ENCODE assay signal across 15 cellular contexts in the genomic region with DNA sequence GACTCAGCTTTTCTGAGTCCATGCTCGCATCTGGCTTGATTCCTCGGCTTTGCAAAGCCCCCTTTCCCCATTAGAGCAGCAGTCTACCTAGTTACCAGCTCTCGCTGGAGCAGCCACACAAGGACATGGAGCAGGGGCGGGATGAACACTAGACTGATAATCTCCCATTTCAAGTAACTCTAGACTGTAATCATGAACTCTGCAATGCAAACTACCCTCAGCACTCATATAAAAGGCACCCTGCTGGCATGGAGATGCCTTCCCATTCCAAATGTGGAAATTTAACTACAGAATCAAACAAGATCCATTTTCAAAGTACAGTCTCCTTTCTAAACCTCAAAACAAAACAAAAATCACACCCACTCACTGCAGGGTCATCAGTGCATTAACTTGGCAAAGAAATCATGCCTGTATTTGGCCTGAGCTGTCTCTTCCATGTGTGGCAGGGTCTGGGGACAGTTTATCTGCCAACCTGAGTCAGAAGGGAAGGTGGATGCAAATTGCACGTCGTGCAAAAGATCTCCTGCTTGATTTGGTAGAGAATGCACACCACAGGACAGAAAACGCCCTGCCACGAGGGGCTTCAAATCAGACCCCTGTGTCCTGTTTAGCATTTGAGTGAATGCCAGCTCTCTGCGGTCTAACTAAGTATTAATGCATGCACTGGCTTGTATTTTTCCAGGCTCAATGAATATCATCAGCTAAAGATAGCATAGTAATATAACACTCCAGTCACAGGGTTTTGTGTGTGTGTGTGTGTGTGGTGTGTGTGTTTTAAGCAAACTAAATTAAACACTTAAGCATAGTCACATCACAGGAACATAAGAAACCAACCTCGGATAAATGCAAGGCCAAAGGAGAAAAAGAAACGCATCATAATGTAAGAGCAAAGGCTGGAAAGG.
DNase-seq lines count a peak whose midpoint lies in the region; ATAC-seq and TF ChIP-seq lines count a peak whose summit lies in the region.
"Had no signal": no experiment of that assay in that cellular context is flagged by ENCODE, and none has a peak within 500 bp of the region (broad histone marks: within the 10 kb centered on the region; RNA-seq: fewer than 3 reads in every experiment).

No MANE protein-coding gene starts in this region.

- peaks cover 36% of the 10 kb centered on the region for H3K4me1 Mint-ChIP-seq in WTC11

- no peak overlapping the region for H3K4me3 ChIP-seq in fibroblast of the aortic adventitia (ENCODE audit: low read depth, low read length)
- H3K4me3 ChIP-seq: body of pancreas, HAP-1 had no signal

- peaks cover 13% of the 10 kb centered on the region for H3K9me3 Mint-ChIP-seq in WTC11
- H3K9me3 Mint-ChIP-seq: T-helper 1 cell treated with Interleukin-12 subunit alpha and Interleukin-12 subunit beta and Interleukin-4 antibody, amounts not matched to agents 30 μg/mL and 1 μg/mL, for 36 hours had no signal

- peak overlapping the region; percentile 27 for H3K27ac Mint-ChIP-seq in WTC11
- H3K27ac Mint-ChIP-seq: T-helper 1 cell treated with Interleukin-12 subunit alpha and Interleukin-12 subunit beta and Interleukin-4 antibody, amounts not matched to agents 30 μg/mL and 1 μg/mL, for 36 hours had no signal

- peak; percentile 75 for ATAC-seq in WTC11
- no peak for ATAC-seq in GM19035 (IDR thresholded peaks at IDR 0.05; ENCODE audit: unreplicated experiment)
- no peak for ATAC-seq in stimulated activated naive CD8-positive, alpha-beta T cell treated with anti-CD3 and anti-CD28 coated beads, Interleukin-15, Interleukin-2, amounts not matched to agents 100 U/mL and 50 U/mL, for 24 hours
- ATAC-seq: activated CD4-positive, CD25-positive, alpha-beta regulatory T cell treated with anti-CD3 and anti-CD28 coated beads, Interleukin-2, amount 50 U/mL, for 24 hours; body of pancreas; HepG2 had no signal

- CTCF ChIA-PET in WTC11 (lab: Charles Lee) = interaction anchor here (2.8 kb wide), 1 partner anchor 31 kb away, joined by 15 read pairs; no protein-coding TSS in a partner anchor

- POLR2A ChIA-PET in WTC11 (lab: Charles Lee) = no interaction called here

- peaks cover 6% of the 10 kb centered on the region for H3K36me3 Mint-ChIP-seq in WTC11

- no peaks in the 10 kb centered on the region; the same call in 1 of the 2 replicates for H3K27me3 Mint-ChIP-seq in WTC11 (ENCODE audit: low read depth)

- peak overlapping the region; percentile 2 for H3K4me3 Mint-ChIP-seq in WTC11
- H3K4me3 Mint-ChIP-seq: T-helper 1 cell treated with Interleukin-12 subunit alpha and Interleukin-12 subunit beta and Interleukin-4 antibody, amounts not matched to agents 30 μg/mL and 1 μg/mL, for 36 hours had no signal

- peak; percentile 11 for DNase-seq in COR-L47 (lab: John Stamatoyannopoulos, UW)
- DNase-seq in NCI-H187 (lab: John Stamatoyannopoulos, UW) = peak; percentile 16 to 33
- DNase-seq in WTC11 (ENCODE audit: low spot score) = no peak
- peak; percentile 3 for DNase-seq in fibroblast of the aortic adventitia (ENCODE audit: low read depth)
- no peak for DNase-seq in NCI-H226
- no peak for DNase-seq in stimulated activated CD4-positive, alpha-beta T cell treated with anti-CD3 and anti-CD28 coated beads, Interleukin-4, amount 100 ng/mL, for 24 hours
- no peak for DNase-seq in stimulated activated naive CD8-positive, alpha-beta T cell treated with anti-CD3 and anti-CD28 coated beads, Interleukin-15, Interleukin-2, amounts not matched to agents 100 U/mL and 50 U/mL, for 24 hours
- DNase-seq: activated gamma-delta T cell, body of pancreas, left cardiac atrium had no signal

- no peak for TF ChIP-seq CTCF in WTC11 (IDR thresholded peaks at IDR 0.05)
- TF ChIP-seq CTCF in fibroblast of the aortic adventitia (IDR thresholded peaks at IDR 0.05; ENCODE audit: insufficient read depth, low read length) = no peak

TF ChIP-seq in WTC11, 78 proteins besides CTCF, POLR2A, EP300 and RAD21:
- TF ChIP-seq ELF4 (CRISPR knock-in tag; IDR thresholded peaks at IDR 0.05; ENCODE audit: low read depth) = no peak
- TF ChIP-seq PRDM15 (CRISPR knock-in tag; IDR thresholded peaks at IDR 0.05) = no peak
- no peak for TF ChIP-seq MYBL2 (CRISPR knock-in tag; IDR thresholded peaks at IDR 0.05)
- TF ChIP-seq, protein P1, sequence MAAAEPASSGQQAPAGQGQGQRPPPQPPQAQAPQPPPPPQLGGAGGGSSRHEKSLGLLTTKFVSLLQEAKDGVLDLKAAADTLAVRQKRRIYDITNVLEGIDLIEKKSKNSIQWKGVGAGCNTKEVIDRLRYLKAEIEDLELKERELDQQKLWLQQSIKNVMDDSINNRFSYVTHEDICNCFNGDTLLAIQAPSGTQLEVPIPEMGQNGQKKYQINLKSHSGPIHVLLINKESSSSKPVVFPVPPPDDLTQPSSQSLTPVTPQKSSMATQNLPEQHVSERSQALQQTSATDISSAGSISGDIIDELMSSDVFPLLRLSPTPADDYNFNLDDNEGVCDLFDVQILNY (CRISPR knock-in tag; IDR thresholded peaks at IDR 0.05) = no peak
- TF ChIP-seq RELA (CRISPR knock-in tag; IDR thresholded peaks at IDR 0.05; ENCODE audit: borderline replicate concordance) = no peak
- no peak for TF ChIP-seq JAZF1 (CRISPR knock-in tag; IDR thresholded peaks at IDR 0.05)
- no peak for TF ChIP-seq ZNF423 (CRISPR knock-in tag; IDR thresholded peaks at IDR 0.05)
- no peak for TF ChIP-seq FOXP1 (CRISPR knock-in tag; IDR thresholded peaks at IDR 0.05; ENCODE audit: borderline replicate concordance)
- TF ChIP-seq ZNF396 (CRISPR knock-in tag; IDR thresholded peaks at IDR 0.05; ENCODE audit: borderline replicate concordance) = no peak
- TF ChIP-seq ETV6 (CRISPR knock-in tag; IDR thresholded peaks at IDR 0.05) = no peak
- TF ChIP-seq TEAD1 (CRISPR knock-in tag; IDR thresholded peaks at IDR 0.05) = no peak
- TF ChIP-seq GABPB1 (CRISPR knock-in tag; IDR thresholded peaks at IDR 0.05) = no peak
- no peak for TF ChIP-seq FOXJ3 (CRISPR knock-in tag; IDR thresholded peaks at IDR 0.05; ENCODE audit: borderline replicate concordance)
- TF ChIP-seq GRHL2 (CRISPR knock-in tag; IDR thresholded peaks at IDR 0.05; ENCODE audit: insufficient replicate concordance, severe bottlenecking) = no peak

Comparison
In these comparisons a context has a peak if more than half of its experiments do, and no peak if none do; other contexts are left out.
1. DNase-seq: peak in COR-L47 (single experiment), NCI-H187 (2 of 2) and fibroblast of the aortic adventitia (single experiment); none in WTC11 (single experiment), NCI-H226 (single experiment), stimulated activated CD4-positive, alpha-beta T cell treated with anti-CD3 and anti-CD28 coated beads, Interleukin-4, amount 100 ng/mL, for 24 hours (single experiment) and stimulated activated naive CD8-positive, alpha-beta T cell treated with anti-CD3 and anti-CD28 coated beads, Interleukin-15, Interleukin-2, amounts not matched to agents 100 U/mL and 50 U/mL, for 24 hours (single experiment).